Comparison of ENCODE assay signal across 24 cellular contexts in genomic region chr17:62678214-62678919, GRCh38.
"Had no signal": no experiment of that assay in that cellular context is flagged by ENCODE, and none has a peak within 500 bp of the region (broad histone marks: within the 10 kb centered on the region; RNA-seq: fewer than 3 reads in every experiment).

No MANE protein-coding gene starts in this region.

- H3K27me3 ChIP-seq: foreskin keratinocyte, hepatocyte, ovary, right lobe of liver, stomach, transverse colon had no signal

- ATAC-seq: foreskin keratinocyte, left cardiac atrium, psoas muscle, right lobe of liver had no signal

- H3K9me3 ChIP-seq: left ventricle myocardium inferior, ovary, psoas muscle, right lobe of liver, stomach, thoracic aorta, transverse colon had no signal

- H3K27ac ChIP-seq: foreskin keratinocyte, hepatocyte, left ventricle myocardium inferior, ovary, psoas muscle, right lobe of liver, skin epidermis, stomach, thoracic aorta, transverse colon had no signal

- DNase-seq: cerebellar nuclear complex; effector CD4-positive, alpha-beta T cell; endodermal cell; erythroblast; foreskin keratinocyte; head of caudate nucleus; kidney; left cardiac atrium; left ventricle myocardium inferior; mesendoderm; naive B cell; ovary; psoas muscle; retina; right lobe of liver; stimulated activated CD4-positive, alpha-beta T cell treated with anti-CD3 and anti-CD28 coated beads, Interleukin-2, amount 100 ng/mL, for 24 hours; stimulated activated naive CD4-positive, alpha-beta T cell; stomach; substantia nigra; transverse colon had no signal

- H3K4me3 Mint-ChIP-seq: endodermal cell, naive B cell, nephron had no signal

- H3K36me3 Mint-ChIP-seq: naive B cell had no signal

- H3K9me3 Mint-ChIP-seq: endodermal cell, naive B cell, nephron had no signal

- H3K27me3 Mint-ChIP-seq: naive B cell had no signal

- H3K4me1 Mint-ChIP-seq: endodermal cell, naive B cell had no signal

- H3K36me3 ChIP-seq: left ventricle myocardium inferior, ovary, right lobe of liver, transverse colon had no signal

- H3K27ac Mint-ChIP-seq: endodermal cell, naive B cell had no signal

- H3K4me3 ChIP-seq: hepatocyte, left ventricle myocardium inferior, ovary, psoas muscle, right lobe of liver, skin epidermis, stomach, thoracic aorta, transverse colon had no signal

- H3K4me1 ChIP-seq: foreskin keratinocyte, left ventricle myocardium inferior, psoas muscle, right lobe of liver, transverse colon had no signal
